Comparison of ENCODE assay signal across 8 cellular contexts in genomic region chr4:140152015-140152703, GRCh38. TPM values are rescaled to one million over a fixed set of nuclear protein-coding genes. Genes with fewer than 3 reads are reported as not detected.
A peak's percentile ranks its signal among the peaks of the same experiment; 100 is the strongest.
DNase-seq lines count a peak whose midpoint lies in the region; ATAC-seq, FAIRE-seq and TF ChIP-seq lines count a peak whose summit lies in the region.

No MANE protein-coding gene starts in this region.

- intact Hi-C loops in breast epithelium (cut with DNase I; ENCODE audit: low total_unique reads) (loop anchor here (2.0 to 5.0 kb wide), 3 partner anchors 101 to 415 kb away; no protein-coding TSS in a partner anchor), kidney (cut with DNase I) (no loop called here)

- DNase-seq in ELR (ENCODE audit: low read depth), result peak; percentile 72
- DNase-seq in NCI-H1930 (lab: John Stamatoyannopoulos, UW), result peak; percentile 73 to 76
- peak; percentile 79 for DNase-seq in WTC11 (ENCODE audit: low spot score)
- peak in 1 of 2 donors; percentile 77 for DNase-seq in breast epithelium (ENCODE audit: low spot score in 2 of 2)
- peak; percentile 90 for DNase-seq in kidney
- peak; percentile 53 to 57 for DNase-seq in stimulated activated CD4-positive, alpha-beta T cell treated with anti-CD3 and anti-CD28 coated beads, Interleukin-15, amount 100 ng/mL, for 1 hour (ENCODE audit: low read depth in 1 of 2, low spot score in 1 of 2)
- DNase-seq in GOT3 (lab: John Stamatoyannopoulos, UW), result no peak

- TF ChIP-seq POLR2A in breast epithelium (IDR thresholded peaks at IDR 0.05), result no peak

- CTCF ChIA-PET in WTC11 (lab: Charles Lee), result interaction anchor here (0.8 to 2.7 kb wide), 2 partner anchors 101 kb away, joined by 3 to 12 read pairs; no protein-coding TSS in a partner anchor

- peaks cover 4% of the 10 kb centered on the region in 2 donors for H3K4me1 ChIP-seq in breast epithelium
- peaks cover 0 to 4% of the 10 kb centered on the region in 2 donors for H3K4me1 ChIP-seq in kidney (ENCODE audit: control insufficient read depth in 1 of 2, insufficient read depth in 1 of 2, low read depth in 1 of 2, low read length in 2 of 2)

- H3K27me3 ChIP-seq in breast epithelium, result no peaks in the 10 kb centered on the region

- H3K27ac ChIP-seq in breast epithelium (peak overlapping the region; percentile 96 to 98), kidney (ENCODE audit: low read depth in 2 of 2, low read length in 2 of 2) (peak overlapping the region; percentile 95 to 97)

- no peaks in the 10 kb centered on the region for H3K36me3 ChIP-seq in breast epithelium
- H3K36me3 ChIP-seq in kidney (ENCODE audit: control insufficient read depth in 1 of 2, insufficient read depth in 2 of 2, low read length in 2 of 2), result no peaks in the 10 kb centered on the region

- H3K9ac ChIP-seq in kidney (ENCODE audit: low read length in 2 of 2), result peak overlapping the region; percentile 76 to 92

- H3K9me3 ChIP-seq in breast epithelium (no peaks in the 10 kb centered on the region), kidney (ENCODE audit: control insufficient read depth in 1 of 2, low read length in 2 of 2) (no peaks in the 10 kb centered on the region)

- peak overlapping the region; percentile 98 for H3K4me3 Mint-ChIP-seq in WTC11

- H3K27ac Mint-ChIP-seq in WTC11, result peak overlapping the region; percentile 93

- no peaks in the 10 kb centered on the region for H3K9me3 Mint-ChIP-seq in WTC11

- ATAC-seq in WTC11, result peak; percentile 50
- ATAC-seq in GM21515 (IDR thresholded peaks at IDR 0.05; ENCODE audit: unreplicated experiment), result no peak

- H3K4me3 ChIP-seq in breast epithelium (peak overlapping the region; percentile 68 to 79 (median 72)), kidney (ENCODE audit: low read length in 2 of 2) (peak overlapping the region; percentile 92 to 96)

- POLR2A ChIA-PET in WTC11 (lab: Charles Lee), result interaction anchor here (0.6 to 3.3 kb wide), 5 partner anchors 86 to 390 kb away, joined by 3 to 17 read pairs (median 6); no protein-coding TSS in a partner anchor

- no peak for TF ChIP-seq CTCF in WTC11 (IDR thresholded peaks at IDR 0.05)
- peak in 2 of 3 donors; percentile 8 to 17 for TF ChIP-seq CTCF in breast epithelium (IDR thresholded peaks at IDR 0.05)
- TF ChIP-seq CTCF in kidney (IDR thresholded peaks at IDR 0.05; ENCODE audit: borderline replicate concordance, extremely low read depth, insufficient read depth), result no peak

- FAIRE-seq in kidney (lab: Jason Lieb, UNC), result no peak

- H3K27me3 Mint-ChIP-seq in WTC11 (ENCODE audit: low read depth), result peaks cover 6% of the 10 kb centered on the region; the same call in 1 of the 2 replicates

- H3K36me3 Mint-ChIP-seq in WTC11, result no peaks in the 10 kb centered on the region

- H3K4me1 Mint-ChIP-seq in WTC11, result peaks cover 31% of the 10 kb centered on the region

TF ChIP-seq in WTC11, 78 proteins besides CTCF, POLR2A, EP300 and RAD21:
- TF ChIP-seq SMAD4 (CRISPR knock-in tag; IDR thresholded peaks at IDR 0.05) (no peak), GRHL2 (CRISPR knock-in tag; IDR thresholded peaks at IDR 0.05; ENCODE audit: insufficient replicate concordance, severe bottlenecking) (no peak), TEAD1 (CRISPR knock-in tag; IDR thresholded peaks at IDR 0.05) (peak; percentile 7; the same call in 1 of the 2 replicates)

RNA-seq across cellular contexts. Expression of gene MAML3, which starts 1.8 kb away (rescaled TPM):
- total RNA-seq in WTC11 (2021), result 7.4 to 8.7 TPM (median 7.9 TPM) in 3 replicates
- total RNA-seq in breast epithelium, result 10 to 100 TPM in 2 of 3 donors, 1 to 10 TPM in 1; 5.0 to 16.8 (median 11.1) TPM
- 10.4 TPM for total RNA-seq in kidney
- 1.4 TPM for polyA plus RNA-seq in kidney (ENCODE audit: insufficient read depth, low read depth, low replicate concordance)

Comparison
In these comparisons a context has a peak if more than half of its experiments do, and no peak if none do; other contexts are left out.
1. CTCF ChIP-seq: peak in breast epithelium (2 of 3); none in WTC11 (single experiment) and kidney (single experiment).